Comparison of ENCODE assay signal across 35 cellular contexts in the genomic region with DNA sequence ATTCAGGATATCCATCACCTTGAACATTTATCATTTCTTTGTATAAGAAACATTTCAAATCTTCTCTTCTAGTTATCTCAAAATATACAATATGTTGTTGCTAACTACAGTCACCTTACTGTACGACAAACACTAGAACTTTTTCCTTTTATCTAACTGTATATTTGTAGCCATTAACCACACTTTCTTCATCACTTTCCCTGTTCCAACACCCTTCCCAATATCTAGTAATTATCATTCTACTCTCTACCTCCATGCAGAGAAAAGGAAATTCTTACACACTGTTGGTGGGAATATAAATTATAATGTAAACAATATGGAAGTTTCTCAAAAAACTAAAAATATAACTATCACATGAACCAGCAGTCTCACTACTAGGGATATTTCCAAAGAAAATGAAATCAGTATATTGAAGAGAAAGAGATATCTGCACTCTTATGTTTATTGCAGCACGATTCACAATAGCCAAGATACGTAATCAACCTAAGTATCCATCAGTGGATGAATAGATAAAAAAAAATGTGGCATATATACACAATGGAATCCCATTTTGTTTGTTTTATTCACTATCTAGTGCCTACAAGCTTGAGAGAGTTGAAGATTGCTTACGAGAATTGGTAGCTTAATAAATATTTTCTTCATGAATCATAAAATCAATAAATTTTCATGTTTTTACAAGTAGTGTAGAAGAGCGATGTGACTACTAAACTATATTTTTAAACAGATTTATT. TPM values are rescaled to one million over a fixed set of nuclear protein-coding genes. Genes with fewer than 3 reads are reported as not detected.
"Had no signal": no experiment of that assay in that cellular context is flagged by ENCODE, and none has a peak within 500 bp of the region (broad histone marks: within the 10 kb centered on the region; RNA-seq: fewer than 3 reads in every experiment).

No MANE protein-coding gene starts in this region.

- DNase-seq: activated CD4-positive, alpha-beta memory T cell treated with anti-CD3 and anti-CD28 coated beads for 36 hours; activated CD4-positive, alpha-beta T cell treated with anti-CD3 and anti-CD28 coated beads for 36 hours; activated CD4-positive, alpha-beta T cell treated with anti-CD3 and anti-CD28 coated beads, Interleukin-2, amount 10 ng/mL, durations not matched to agents 24 days and 14 days; activated CD4-positive, CD25-positive, alpha-beta regulatory T cell; activated CD4-positive, CD25-positive, alpha-beta regulatory T cell treated with anti-CD3 and anti-CD28 coated beads, Interleukin-2, amount 50 U/mL, for 72 hours; activated CD8-positive, alpha-beta memory T cell treated with anti-CD3 and anti-CD28 coated beads, Interleukin-2, amount 10 ng/mL, durations not matched to agents 7 days and 5 days; activated CD8-positive, alpha-beta memory T cell treated with anti-CD3 and anti-CD28 coated beads, Interleukin-2, amount 50 U/mL, for 4 hours; activated CD8-positive, alpha-beta T cell treated with anti-CD3 and anti-CD28 coated beads, Interleukin-2, amount 10 ng/mL, durations not matched to agents 7 days and 5 days; activated gamma-delta T cell; activated naive CD4-positive, alpha-beta T cell; activated naive CD4-positive, alpha-beta T cell treated with anti-CD3 and anti-CD28 coated beads, Interleukin-2, amount 10 ng/mL, durations not matched to agents 7 days and 5 days; activated naive CD8-positive, alpha-beta T cell treated with anti-CD3 and anti-CD28 coated beads, Interleukin-2, amount 10 ng/mL, durations not matched to agents 7 days and 5 days; activated T-cell treated with anti-CD3 and anti-CD28 coated beads for 4 hours; activated T-cell treated with anti-CD3 and anti-CD28 coated beads, Interleukin-2, amount 50 U/mL, for 24 hours; activated T-cell treated with anti-CD3 and anti-CD28 coated beads, Interleukin-2, amount 50 U/mL, for 72 hours; dorsolateral prefrontal cortex; effector memory CD4-positive, alpha-beta T cell; endodermal cell; foreskin keratinocyte; gastrocnemius medialis; glutamatergic neuron; heart left ventricle; hypothalamus; T-helper 2 cell had no signal

- H3K4me3 ChIP-seq: ascending aorta, breast epithelium, coronary artery, dorsolateral prefrontal cortex, esophagus muscularis mucosa, gastrocnemius medialis, heart left ventricle had no signal

- H3K9me3 ChIP-seq: ascending aorta, breast epithelium, esophagus muscularis mucosa, gastrocnemius medialis, heart left ventricle had no signal

- H3K27ac ChIP-seq: ascending aorta, breast epithelium, coronary artery, dorsolateral prefrontal cortex, esophagus muscularis mucosa, foreskin keratinocyte, gastrocnemius medialis, heart left ventricle had no signal

- H3K4me3 Mint-ChIP-seq: activated CD4-positive, alpha-beta memory T cell treated with anti-CD3 and anti-CD28 coated beads for 36 hours; activated CD4-positive, alpha-beta T cell treated with anti-CD3 and anti-CD28 coated beads for 36 hours; activated CD4-positive, alpha-beta T cell treated with anti-CD3 and anti-CD28 coated beads, Interleukin-2, amount 10 ng/mL, durations not matched to agents 24 days and 14 days; activated CD8-positive, alpha-beta memory T cell treated with anti-CD3 and anti-CD28 coated beads, Interleukin-2, amount 10 ng/mL, durations not matched to agents 7 days and 5 days; activated CD8-positive, alpha-beta T cell treated with anti-CD3 and anti-CD28 coated beads, Interleukin-2, amount 10 ng/mL, durations not matched to agents 7 days and 5 days; activated naive CD4-positive, alpha-beta T cell treated with anti-CD3 and anti-CD28 coated beads, Interleukin-2, amount 10 ng/mL, durations not matched to agents 7 days and 5 days; activated naive CD8-positive, alpha-beta T cell treated with anti-CD3 and anti-CD28 coated beads, Interleukin-2, amount 10 ng/mL, durations not matched to agents 7 days and 5 days; activated T-cell treated with anti-CD3 and anti-CD28 coated beads, Interleukin-2, amount 50 U/mL, for 24 hours; activated T-cell treated with anti-CD3 and anti-CD28 coated beads, Interleukin-2, amount 50 U/mL, for 72 hours; brain; central memory CD8-positive, alpha-beta T cell; dendritic cell treated with granulocyte-macrophage colony-stimulating factor and Interleukin-4, amounts not matched to agents 40 ng/mL and 50 ng/mL, for 4 days; endodermal cell had no signal

- H3K36me3 Mint-ChIP-seq: activated CD4-positive, alpha-beta memory T cell treated with anti-CD3 and anti-CD28 coated beads for 36 hours; activated CD8-positive, alpha-beta memory T cell treated with anti-CD3 and anti-CD28 coated beads, Interleukin-2, amount 10 ng/mL, durations not matched to agents 7 days and 5 days; activated naive CD4-positive, alpha-beta T cell treated with anti-CD3 and anti-CD28 coated beads, Interleukin-2, amount 10 ng/mL, durations not matched to agents 7 days and 5 days; activated naive CD4-positive, alpha-beta T cell treated with anti-CD3 and anti-CD28 coated beads, Interleukin-2, amount 50 U/mL, for 72 hours; activated naive CD8-positive, alpha-beta T cell treated with anti-CD3 and anti-CD28 coated beads, Interleukin-2, amount 10 ng/mL, durations not matched to agents 7 days and 5 days; brain had no signal

- H3K4me1 ChIP-seq: ascending aorta, breast epithelium, esophagus muscularis mucosa, foreskin keratinocyte, gastrocnemius medialis, heart left ventricle had no signal

- ATAC-seq: activated CD4-positive, alpha-beta T cell treated with anti-CD3 and anti-CD28 coated beads for 36 hours; activated CD8-positive, alpha-beta memory T cell treated with anti-CD3 and anti-CD28 coated beads, Interleukin-2, amount 10 ng/mL, durations not matched to agents 7 days and 5 days; activated CD8-positive, alpha-beta T cell treated with anti-CD3 and anti-CD28 coated beads, Interleukin-2, amount 10 ng/mL, durations not matched to agents 7 days and 5 days; activated naive CD4-positive, alpha-beta T cell treated with anti-CD3 and anti-CD28 coated beads, Interleukin-2, amount 50 U/mL, for 72 hours; activated T-cell treated with anti-CD3 and anti-CD28 coated beads, Interleukin-2, amount 50 U/mL, for 72 hours; foreskin keratinocyte; gastrocnemius medialis; heart left ventricle had no signal

- H3K9me3 Mint-ChIP-seq: activated CD4-positive, alpha-beta memory T cell treated with anti-CD3 and anti-CD28 coated beads for 36 hours; activated CD4-positive, alpha-beta T cell treated with anti-CD3 and anti-CD28 coated beads, Interleukin-2, amount 10 ng/mL, durations not matched to agents 24 days and 14 days; activated naive CD4-positive, alpha-beta T cell treated with anti-CD3 and anti-CD28 coated beads, Interleukin-2, amount 10 ng/mL, durations not matched to agents 7 days and 5 days; activated T-cell treated with anti-CD3 and anti-CD28 coated beads, Interleukin-2, amount 50 U/mL, for 24 hours; brain; central memory CD8-positive, alpha-beta T cell; dendritic cell treated with granulocyte-macrophage colony-stimulating factor and Interleukin-4, amounts not matched to agents 40 ng/mL and 50 ng/mL, for 4 days had no signal

- H3K27ac Mint-ChIP-seq: activated CD4-positive, alpha-beta memory T cell treated with anti-CD3 and anti-CD28 coated beads for 36 hours; activated CD4-positive, alpha-beta T cell treated with anti-CD3 and anti-CD28 coated beads for 36 hours; activated CD4-positive, alpha-beta T cell treated with anti-CD3 and anti-CD28 coated beads, Interleukin-2, amount 10 ng/mL, durations not matched to agents 24 days and 14 days; activated CD8-positive, alpha-beta memory T cell treated with anti-CD3 and anti-CD28 coated beads, Interleukin-2, amount 10 ng/mL, durations not matched to agents 7 days and 5 days; activated CD8-positive, alpha-beta T cell treated with anti-CD3 and anti-CD28 coated beads, Interleukin-2, amount 10 ng/mL, durations not matched to agents 7 days and 5 days; activated naive CD4-positive, alpha-beta T cell treated with anti-CD3 and anti-CD28 coated beads, Interleukin-2, amount 10 ng/mL, durations not matched to agents 7 days and 5 days; activated naive CD4-positive, alpha-beta T cell treated with anti-CD3 and anti-CD28 coated beads, Interleukin-2, amount 50 U/mL, for 72 hours; activated naive CD8-positive, alpha-beta T cell treated with anti-CD3 and anti-CD28 coated beads, Interleukin-2, amount 10 ng/mL, durations not matched to agents 7 days and 5 days; activated T-cell treated with anti-CD3 and anti-CD28 coated beads, Interleukin-2, amount 50 U/mL, for 24 hours; activated T-cell treated with anti-CD3 and anti-CD28 coated beads, Interleukin-2, amount 50 U/mL, for 72 hours; brain; dendritic cell treated with granulocyte-macrophage colony-stimulating factor and Interleukin-4, amounts not matched to agents 40 ng/mL and 50 ng/mL, for 4 days; endodermal cell had no signal

- H3K27me3 ChIP-seq: ascending aorta, breast epithelium, gastrocnemius medialis, heart left ventricle had no signal

- H3K4me1 Mint-ChIP-seq: activated CD4-positive, alpha-beta T cell treated with anti-CD3 and anti-CD28 coated beads for 36 hours; activated CD4-positive, alpha-beta T cell treated with anti-CD3 and anti-CD28 coated beads, Interleukin-2, amount 10 ng/mL, durations not matched to agents 24 days and 14 days; activated CD8-positive, alpha-beta memory T cell treated with anti-CD3 and anti-CD28 coated beads, Interleukin-2, amount 10 ng/mL, durations not matched to agents 7 days and 5 days; activated naive CD4-positive, alpha-beta T cell treated with anti-CD3 and anti-CD28 coated beads, Interleukin-2, amount 10 ng/mL, durations not matched to agents 7 days and 5 days; brain; central memory CD8-positive, alpha-beta T cell had no signal

- H3K36me3 ChIP-seq: ascending aorta, breast epithelium, esophagus muscularis mucosa, gastrocnemius medialis, heart left ventricle had no signal

- H3K27me3 Mint-ChIP-seq: activated CD4-positive, alpha-beta memory T cell treated with anti-CD3 and anti-CD28 coated beads for 36 hours; activated CD8-positive, alpha-beta memory T cell treated with anti-CD3 and anti-CD28 coated beads, Interleukin-2, amount 10 ng/mL, durations not matched to agents 7 days and 5 days; activated naive CD4-positive, alpha-beta T cell treated with anti-CD3 and anti-CD28 coated beads, Interleukin-2, amount 10 ng/mL, durations not matched to agents 7 days and 5 days; activated T-cell treated with anti-CD3 and anti-CD28 coated beads, Interleukin-2, amount 50 U/mL, for 24 hours; central memory CD8-positive, alpha-beta T cell; dendritic cell treated with granulocyte-macrophage colony-stimulating factor and Interleukin-4, amounts not matched to agents 40 ng/mL and 50 ng/mL, for 4 days had no signal

RNA-seq across cellular contexts. Expression of a gene that starts 2.4 kb away (rescaled TPM):
- total RNA-seq: activated CD4-positive, alpha-beta memory T cell treated with anti-CD3 and anti-CD28 coated beads for 36 hours; activated CD4-positive, alpha-beta T cell treated with anti-CD3 and anti-CD28 coated beads for 36 hours; activated CD4-positive, alpha-beta T cell treated with anti-CD3 and anti-CD28 coated beads, Interleukin-2, amount 10 ng/mL, durations not matched to agents 24 days and 14 days; activated CD8-positive, alpha-beta memory T cell treated with anti-CD3 and anti-CD28 coated beads for 36 hours; activated CD8-positive, alpha-beta memory T cell treated with anti-CD3 and anti-CD28 coated beads, Interleukin-2, amount 10 ng/mL, durations not matched to agents 7 days and 5 days; activated CD8-positive, alpha-beta T cell treated with anti-CD3 and anti-CD28 coated beads, Interleukin-2, amount 10 ng/mL, durations not matched to agents 7 days and 5 days; activated naive CD4-positive, alpha-beta T cell treated with anti-CD3 and anti-CD28 coated beads, Interleukin-2, amount 50 U/mL, for 72 hours; activated naive CD8-positive, alpha-beta T cell treated with anti-CD3 and anti-CD28 coated beads, Interleukin-2, amount 10 ng/mL, durations not matched to agents 7 days and 5 days; activated T-cell treated with anti-CD3 and anti-CD28 coated beads, Interleukin-2, amount 50 U/mL, for 72 hours; ascending aorta; breast epithelium; cardiac septum; endodermal cell; epithelial cell of proximal tubule; foreskin keratinocyte had no signal
